1 cellular context compared by ENCODE assay signal in the genomic region with DNA sequence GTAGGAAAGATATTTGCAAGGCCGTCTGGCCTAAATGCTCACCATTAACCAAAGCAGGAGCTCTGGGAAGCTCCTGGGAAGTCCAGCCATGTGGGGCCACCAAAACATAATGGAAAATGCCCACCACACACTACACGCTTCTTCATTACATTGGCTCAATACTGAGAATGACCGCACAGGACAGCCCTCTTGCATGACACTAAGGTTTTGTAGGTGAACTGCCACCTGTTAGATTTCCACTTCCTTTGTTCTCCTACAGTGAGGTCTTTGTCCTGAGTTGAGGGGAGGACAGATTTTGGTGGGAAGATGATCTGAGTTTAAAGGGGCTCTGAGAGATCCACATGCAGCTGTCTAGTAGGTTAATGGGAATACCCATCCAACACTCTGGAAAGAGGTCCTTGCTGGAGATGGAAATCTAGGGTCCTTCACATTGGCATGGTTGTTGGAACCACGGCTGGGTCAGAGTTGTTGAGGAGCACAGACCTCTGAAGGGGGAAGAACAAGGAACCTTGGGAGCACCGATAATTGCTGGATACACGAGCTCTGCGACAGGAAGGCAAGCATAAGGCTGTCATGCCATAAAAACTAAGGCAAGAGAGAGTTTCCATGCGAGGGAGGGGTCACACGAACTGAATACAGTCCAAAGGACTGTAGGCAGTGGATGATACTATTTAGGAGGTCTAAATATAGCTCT.
TF ChIP-seq lines count a peak whose summit lies in the region.

No MANE protein-coding gene starts in this region.

TF ChIP-seq in liver, 16 proteins besides CTCF, POLR2A, EP300 and RAD21 (continued from another document):
- TF ChIP-seq, protein P1, sequence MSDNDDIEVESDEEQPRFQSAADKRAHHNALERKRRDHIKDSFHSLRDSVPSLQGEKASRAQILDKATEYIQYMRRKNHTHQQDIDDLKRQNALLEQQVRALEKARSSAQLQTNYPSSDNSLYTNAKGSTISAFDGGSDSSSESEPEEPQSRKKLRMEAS (IDR thresholded peaks at IDR 0.05): no peak
- no peak for TF ChIP-seq FOXA1 (IDR thresholded peaks at IDR 0.05)
- TF ChIP-seq RXRA (IDR thresholded peaks at IDR 0.05): no peak
- no peak for TF ChIP-seq EGR1 (IDR thresholded peaks at IDR 0.05; ENCODE audit: low read depth in 2 of 2)
- TF ChIP-seq TAF1 (conservative IDR thresholded peaks at IDR 0.05): no peak
- TF ChIP-seq GABPA (IDR thresholded peaks at IDR 0.05 in 1 of 2, conservative IDR thresholded peaks at IDR 0.05 in 1 of 2): no peak
- no peak for TF ChIP-seq HNF4A (conservative IDR thresholded peaks at IDR 0.05)
- TF ChIP-seq, protein P2, sequence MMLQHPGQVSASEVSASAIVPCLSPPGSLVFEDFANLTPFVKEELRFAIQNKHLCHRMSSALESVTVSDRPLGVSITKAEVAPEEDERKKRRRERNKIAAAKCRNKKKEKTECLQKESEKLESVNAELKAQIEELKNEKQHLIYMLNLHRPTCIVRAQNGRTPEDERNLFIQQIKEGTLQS (IDR thresholded peaks at IDR 0.05): no peak
- no peak for TF ChIP-seq YY1 (IDR thresholded peaks at IDR 0.05)
- TF ChIP-seq, protein P3, sequence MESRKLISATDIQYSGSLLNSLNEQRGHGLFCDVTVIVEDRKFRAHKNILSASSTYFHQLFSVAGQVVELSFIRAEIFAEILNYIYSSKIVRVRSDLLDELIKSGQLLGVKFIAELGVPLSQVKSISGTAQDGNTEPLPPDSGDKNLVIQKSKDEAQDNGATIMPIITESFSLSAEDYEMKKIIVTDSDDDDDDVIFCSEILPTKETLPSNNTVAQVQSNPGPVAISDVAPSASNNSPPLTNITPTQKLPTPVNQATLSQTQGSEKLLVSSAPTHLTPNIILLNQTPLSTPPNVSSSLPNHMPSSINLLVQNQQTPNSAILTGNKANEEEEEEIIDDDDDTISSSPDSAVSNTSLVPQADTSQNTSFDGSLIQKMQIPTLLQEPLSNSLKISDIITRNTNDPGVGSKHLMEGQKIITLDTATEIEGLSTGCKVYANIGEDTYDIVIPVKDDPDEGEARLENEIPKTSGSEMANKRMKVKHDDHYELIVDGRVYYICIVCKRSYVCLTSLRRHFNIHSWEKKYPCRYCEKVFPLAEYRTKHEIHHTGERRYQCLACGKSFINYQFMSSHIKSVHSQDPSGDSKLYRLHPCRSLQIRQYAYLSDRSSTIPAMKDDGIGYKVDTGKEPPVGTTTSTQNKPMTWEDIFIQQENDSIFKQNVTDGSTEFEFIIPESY (IDR thresholded peaks at IDR 0.05): no peak
- no peak for TF ChIP-seq JUND (IDR thresholded peaks at IDR 0.05)
- TF ChIP-seq HNF4G (IDR thresholded peaks at IDR 0.05): no peak
